ENCODE assay signal across 1 cellular context in genomic region chr21:34166468-34166867, GRCh38.
A peak's percentile ranks its signal among the peaks of the same experiment; 100 is the strongest.
TF ChIP-seq lines count a peak whose summit lies in the region.

No MANE protein-coding gene starts in this region.

TF ChIP-seq in K562, 482 proteins besides CTCF, POLR2A, EP300 and RAD21 (continued from another document):
- TF ChIP-seq IRF2 (CRISPR knock-in tag; IDR thresholded peaks at IDR 0.05) (no peak), HDAC6 (IDR thresholded peaks at IDR 0.05; ENCODE audit: low read depth, low read length) (no peak), CBX5 (IDR thresholded peaks at IDR 0.05; ENCODE audit: borderline replicate concordance, low read depth) (peak; percentile 71; the same call in 1 of the 2 replicates), TRIM24 (IDR thresholded peaks at IDR 0.05) (0 out of 4 replicates have a peak, but pooled peaks of 1 of the 2 experiments have one; percentile 32), BRF1 (IDR thresholded peaks at IDR 0.05; ENCODE audit: borderline replicate concordance, extremely low read depth, insufficient read length) (no peak), MAZ (CRISPR knock-in tag; conservative IDR thresholded peaks at IDR 0.05 in 1 of 2, IDR thresholded peaks at IDR 0.05 in 1 of 2) (no peak), RBM39 (optimal IDR thresholded peaks at IDR 0.05; ENCODE audit: low read depth, low read length) (no peak), PTTG1 (tag; IDR thresholded peaks at IDR 0.05; ENCODE audit: low read depth) (no peak), FOXA3 (CRISPR knock-in tag; conservative IDR thresholded peaks at IDR 0.05 in 1 of 2, IDR thresholded peaks at IDR 0.05 in 1 of 2) (no peak), CBX1 (IDR thresholded peaks at IDR 0.05; ENCODE audit: low read depth) (peak; percentile 54; the same call in 1 of the 2 replicates), CBX2 (IDR thresholded peaks at IDR 0.05; ENCODE audit: insufficient read depth, low read length, poor library complexity, severe bottlenecking) (no peak), XRCC5 (IDR thresholded peaks at IDR 0.05; ENCODE audit: low read depth, low read length) (no peak), MXI1 (IDR thresholded peaks at IDR 0.05; ENCODE audit: low read depth, low read length) (no peak), ZFP91 (CRISPR knock-in tag; IDR thresholded peaks at IDR 0.05) (no peak), TRIM28 (IDR thresholded peaks at IDR 0.05) (peak; percentile 95), SRSF3 (IDR thresholded peaks at IDR 0.05; ENCODE audit: insufficient read depth, low read length) (no peak), FIP1L1 (IDR thresholded peaks at IDR 0.05; ENCODE audit: low read depth, low read length, poor library complexity, severe bottlenecking) (no peak), HLTF (IDR thresholded peaks at IDR 0.05) (no peak), ELK1 (CRISPR knock-in tag; IDR thresholded peaks at IDR 0.05) (no peak), OTX1 (CRISPR knock-in tag; IDR thresholded peaks at IDR 0.05) (no peak), PCBP1 (IDR thresholded peaks at IDR 0.05; ENCODE audit: low read depth, low read length, poor library complexity, severe bottlenecking) (no peak), LCOR (CRISPR knock-in tag; IDR thresholded peaks at IDR 0.05) (no peak), ZFP30 (CRISPR knock-in tag; IDR thresholded peaks at IDR 0.05; ENCODE audit: borderline replicate concordance) (no peak), MTF1 (CRISPR knock-in tag; IDR thresholded peaks at IDR 0.05; ENCODE audit: borderline replicate concordance) (no peak), ESRRB (CRISPR knock-in tag; IDR thresholded peaks at IDR 0.05; ENCODE audit: borderline replicate concordance) (no peak), ZNF197 (CRISPR knock-in tag; IDR thresholded peaks at IDR 0.05; ENCODE audit: low read depth) (no peak), ZEB2 (IDR thresholded peaks at IDR 0.05) (no peak), HMGXB4 (CRISPR knock-in tag; IDR thresholded peaks at IDR 0.05) (no peak), FOXA1 (IDR thresholded peaks at IDR 0.05; ENCODE audit: borderline replicate concordance) (no peak)
- TF ChIP-seq, protein P1, sequence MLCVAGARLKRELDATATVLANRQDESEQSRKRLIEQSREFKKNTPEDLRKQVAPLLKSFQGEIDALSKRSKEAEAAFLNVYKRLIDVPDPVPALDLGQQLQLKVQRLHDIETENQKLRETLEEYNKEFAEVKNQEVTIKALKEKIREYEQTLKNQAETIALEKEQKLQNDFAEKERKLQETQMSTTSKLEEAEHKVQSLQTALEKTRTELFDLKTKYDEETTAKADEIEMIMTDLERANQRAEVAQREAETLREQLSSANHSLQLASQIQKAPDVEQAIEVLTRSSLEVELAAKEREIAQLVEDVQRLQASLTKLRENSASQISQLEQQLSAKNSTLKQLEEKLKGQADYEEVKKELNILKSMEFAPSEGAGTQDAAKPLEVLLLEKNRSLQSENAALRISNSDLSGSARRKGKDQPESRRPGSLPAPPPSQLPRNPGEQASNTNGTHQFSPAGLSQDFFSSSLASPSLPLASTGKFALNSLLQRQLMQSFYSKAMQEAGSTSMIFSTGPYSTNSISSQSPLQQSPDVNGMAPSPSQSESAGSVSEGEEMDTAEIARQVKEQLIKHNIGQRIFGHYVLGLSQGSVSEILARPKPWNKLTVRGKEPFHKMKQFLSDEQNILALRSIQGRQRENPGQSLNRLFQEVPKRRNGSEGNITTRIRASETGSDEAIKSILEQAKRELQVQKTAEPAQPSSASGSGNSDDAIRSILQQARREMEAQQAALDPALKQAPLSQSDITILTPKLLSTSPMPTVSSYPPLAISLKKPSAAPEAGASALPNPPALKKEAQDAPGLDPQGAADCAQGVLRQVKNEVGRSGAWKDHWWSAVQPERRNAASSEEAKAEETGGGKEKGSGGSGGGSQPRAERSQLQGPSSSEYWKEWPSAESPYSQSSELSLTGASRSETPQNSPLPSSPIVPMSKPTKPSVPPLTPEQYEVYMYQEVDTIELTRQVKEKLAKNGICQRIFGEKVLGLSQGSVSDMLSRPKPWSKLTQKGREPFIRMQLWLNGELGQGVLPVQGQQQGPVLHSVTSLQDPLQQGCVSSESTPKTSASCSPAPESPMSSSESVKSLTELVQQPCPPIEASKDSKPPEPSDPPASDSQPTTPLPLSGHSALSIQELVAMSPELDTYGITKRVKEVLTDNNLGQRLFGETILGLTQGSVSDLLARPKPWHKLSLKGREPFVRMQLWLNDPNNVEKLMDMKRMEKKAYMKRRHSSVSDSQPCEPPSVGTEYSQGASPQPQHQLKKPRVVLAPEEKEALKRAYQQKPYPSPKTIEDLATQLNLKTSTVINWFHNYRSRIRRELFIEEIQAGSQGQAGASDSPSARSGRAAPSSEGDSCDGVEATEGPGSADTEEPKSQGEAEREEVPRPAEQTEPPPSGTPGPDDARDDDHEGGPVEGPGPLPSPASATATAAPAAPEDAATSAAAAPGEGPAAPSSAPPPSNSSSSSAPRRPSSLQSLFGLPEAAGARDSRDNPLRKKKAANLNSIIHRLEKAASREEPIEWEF (CRISPR knock-in tag; IDR thresholded peaks at IDR 0.05), result no peak
- TF ChIP-seq, protein P2, sequence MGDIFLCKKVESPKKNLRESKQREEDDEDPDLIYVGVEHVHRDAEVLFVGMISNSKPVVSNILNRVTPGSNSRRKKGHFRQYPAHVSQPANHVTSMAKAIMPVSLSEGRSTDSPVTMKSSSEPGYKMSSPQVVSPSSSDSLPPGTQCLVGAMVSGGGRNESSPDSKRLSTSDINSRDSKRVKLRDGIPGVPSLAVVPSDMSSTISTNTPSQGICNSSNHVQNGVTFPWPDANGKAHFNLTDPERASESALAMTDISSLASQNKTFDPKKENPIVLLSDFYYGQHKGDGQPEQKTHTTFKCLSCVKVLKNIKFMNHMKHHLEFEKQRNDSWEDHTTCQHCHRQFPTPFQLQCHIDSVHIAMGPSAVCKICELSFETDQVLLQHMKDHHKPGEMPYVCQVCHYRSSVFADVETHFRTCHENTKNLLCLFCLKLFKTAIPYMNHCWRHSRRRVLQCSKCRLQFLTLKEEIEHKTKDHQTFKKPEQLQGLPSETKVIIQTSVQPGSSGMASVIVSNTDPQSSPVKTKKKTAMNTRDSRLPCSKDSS (IDR thresholded peaks at IDR 0.05; ENCODE audit: low read depth, partially characterized antibody), result peak; percentile 67
- TF ChIP-seq, protein P3, sequence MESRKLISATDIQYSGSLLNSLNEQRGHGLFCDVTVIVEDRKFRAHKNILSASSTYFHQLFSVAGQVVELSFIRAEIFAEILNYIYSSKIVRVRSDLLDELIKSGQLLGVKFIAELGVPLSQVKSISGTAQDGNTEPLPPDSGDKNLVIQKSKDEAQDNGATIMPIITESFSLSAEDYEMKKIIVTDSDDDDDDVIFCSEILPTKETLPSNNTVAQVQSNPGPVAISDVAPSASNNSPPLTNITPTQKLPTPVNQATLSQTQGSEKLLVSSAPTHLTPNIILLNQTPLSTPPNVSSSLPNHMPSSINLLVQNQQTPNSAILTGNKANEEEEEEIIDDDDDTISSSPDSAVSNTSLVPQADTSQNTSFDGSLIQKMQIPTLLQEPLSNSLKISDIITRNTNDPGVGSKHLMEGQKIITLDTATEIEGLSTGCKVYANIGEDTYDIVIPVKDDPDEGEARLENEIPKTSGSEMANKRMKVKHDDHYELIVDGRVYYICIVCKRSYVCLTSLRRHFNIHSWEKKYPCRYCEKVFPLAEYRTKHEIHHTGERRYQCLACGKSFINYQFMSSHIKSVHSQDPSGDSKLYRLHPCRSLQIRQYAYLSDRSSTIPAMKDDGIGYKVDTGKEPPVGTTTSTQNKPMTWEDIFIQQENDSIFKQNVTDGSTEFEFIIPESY (CRISPR knock-in tag; IDR thresholded peaks at IDR 0.05), result no peak
- TF ChIP-seq, protein P4, sequence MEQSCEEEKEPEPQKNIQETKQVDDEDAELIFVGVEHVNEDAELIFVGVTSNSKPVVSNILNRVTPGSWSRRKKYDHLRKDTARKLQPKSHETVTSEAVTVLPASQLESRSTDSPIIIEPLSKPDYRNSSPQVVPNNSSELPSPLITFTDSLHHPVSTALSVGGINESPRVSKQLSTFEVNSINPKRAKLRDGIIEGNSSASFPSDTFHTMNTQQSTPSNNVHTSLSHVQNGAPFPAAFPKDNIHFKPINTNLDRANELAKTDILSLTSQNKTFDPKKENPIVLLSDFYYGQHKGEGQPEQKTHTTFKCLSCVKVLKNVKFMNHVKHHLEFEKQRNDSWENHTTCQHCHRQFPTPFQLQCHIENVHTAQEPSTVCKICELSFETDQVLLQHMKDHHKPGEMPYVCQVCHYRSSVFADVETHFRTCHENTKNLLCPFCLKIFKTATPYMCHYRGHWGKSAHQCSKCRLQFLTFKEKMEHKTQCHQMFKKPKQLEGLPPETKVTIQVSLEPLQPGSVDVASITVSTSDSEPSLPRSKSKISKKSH (CRISPR knock-in tag; IDR thresholded peaks at IDR 0.05), result peak; percentile 65; the same call in 1 of the 2 replicates
- TF ChIP-seq, protein P5, sequence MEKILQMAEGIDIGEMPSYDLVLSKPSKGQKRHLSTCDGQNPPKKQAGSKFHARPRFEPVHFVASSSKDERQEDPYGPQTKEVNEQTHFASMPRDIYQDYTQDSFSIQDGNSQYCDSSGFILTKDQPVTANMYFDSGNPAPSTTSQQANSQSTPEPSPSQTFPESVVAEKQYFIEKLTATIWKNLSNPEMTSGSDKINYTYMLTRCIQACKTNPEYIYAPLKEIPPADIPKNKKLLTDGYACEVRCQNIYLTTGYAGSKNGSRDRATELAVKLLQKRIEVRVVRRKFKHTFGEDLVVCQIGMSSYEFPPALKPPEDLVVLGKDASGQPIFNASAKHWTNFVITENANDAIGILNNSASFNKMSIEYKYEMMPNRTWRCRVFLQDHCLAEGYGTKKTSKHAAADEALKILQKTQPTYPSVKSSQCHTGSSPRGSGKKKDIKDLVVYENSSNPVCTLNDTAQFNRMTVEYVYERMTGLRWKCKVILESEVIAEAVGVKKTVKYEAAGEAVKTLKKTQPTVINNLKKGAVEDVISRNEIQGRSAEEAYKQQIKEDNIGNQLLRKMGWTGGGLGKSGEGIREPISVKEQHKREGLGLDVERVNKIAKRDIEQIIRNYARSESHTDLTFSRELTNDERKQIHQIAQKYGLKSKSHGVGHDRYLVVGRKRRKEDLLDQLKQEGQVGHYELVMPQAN (IDR thresholded peaks at IDR 0.05; ENCODE audit: borderline replicate concordance), result no peak
- TF ChIP-seq, protein P6, sequence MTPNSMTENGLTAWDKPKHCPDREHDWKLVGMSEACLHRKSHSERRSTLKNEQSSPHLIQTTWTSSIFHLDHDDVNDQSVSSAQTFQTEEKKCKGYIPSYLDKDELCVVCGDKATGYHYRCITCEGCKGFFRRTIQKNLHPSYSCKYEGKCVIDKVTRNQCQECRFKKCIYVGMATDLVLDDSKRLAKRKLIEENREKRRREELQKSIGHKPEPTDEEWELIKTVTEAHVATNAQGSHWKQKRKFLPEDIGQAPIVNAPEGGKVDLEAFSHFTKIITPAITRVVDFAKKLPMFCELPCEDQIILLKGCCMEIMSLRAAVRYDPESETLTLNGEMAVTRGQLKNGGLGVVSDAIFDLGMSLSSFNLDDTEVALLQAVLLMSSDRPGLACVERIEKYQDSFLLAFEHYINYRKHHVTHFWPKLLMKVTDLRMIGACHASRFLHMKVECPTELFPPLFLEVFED (CRISPR knock-in tag; conservative IDR thresholded peaks at IDR 0.05), result no peak
- TF ChIP-seq, protein P7, sequence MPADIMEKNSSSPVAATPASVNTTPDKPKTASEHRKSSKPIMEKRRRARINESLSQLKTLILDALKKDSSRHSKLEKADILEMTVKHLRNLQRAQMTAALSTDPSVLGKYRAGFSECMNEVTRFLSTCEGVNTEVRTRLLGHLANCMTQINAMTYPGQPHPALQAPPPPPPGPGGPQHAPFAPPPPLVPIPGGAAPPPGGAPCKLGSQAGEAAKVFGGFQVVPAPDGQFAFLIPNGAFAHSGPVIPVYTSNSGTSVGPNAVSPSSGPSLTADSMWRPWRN (IDR thresholded peaks at IDR 0.05; ENCODE audit: low read depth), result no peak
